2 cellular contexts compared by ENCODE assay signal in the genomic region with DNA sequence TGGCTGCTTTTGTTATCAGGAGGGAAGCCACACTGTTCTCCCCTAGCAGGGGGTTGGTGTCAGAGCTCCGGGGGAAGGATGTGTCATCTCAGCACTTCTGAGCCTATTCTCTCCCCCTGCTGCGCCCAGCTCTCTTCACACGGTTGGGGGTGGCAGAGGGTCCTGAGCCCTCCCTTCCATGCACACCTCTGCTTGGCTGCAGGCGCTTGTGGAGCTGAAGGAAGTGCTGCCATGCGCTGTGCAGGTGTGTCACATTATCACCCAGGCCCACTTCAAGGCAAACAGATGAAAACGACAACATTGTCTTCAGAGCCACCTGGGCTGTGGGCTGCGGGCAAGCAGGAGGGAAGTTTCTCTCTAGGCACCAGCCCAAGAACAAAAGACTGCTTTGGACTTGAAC.
A peak's percentile ranks its signal among the peaks of the same experiment; 100 is the strongest.
TF ChIP-seq lines count a peak whose summit lies in the region.

No MANE protein-coding gene starts in this region.

TF ChIP-seq in HepG2, 621 proteins besides CTCF, POLR2A, EP300 and RAD21:
- no peak for TF ChIP-seq AGO1 (IDR thresholded peaks at IDR 0.05; ENCODE audit: low read depth, low read length, poor library complexity, severe bottlenecking)
- TF ChIP-seq, protein P1, sequence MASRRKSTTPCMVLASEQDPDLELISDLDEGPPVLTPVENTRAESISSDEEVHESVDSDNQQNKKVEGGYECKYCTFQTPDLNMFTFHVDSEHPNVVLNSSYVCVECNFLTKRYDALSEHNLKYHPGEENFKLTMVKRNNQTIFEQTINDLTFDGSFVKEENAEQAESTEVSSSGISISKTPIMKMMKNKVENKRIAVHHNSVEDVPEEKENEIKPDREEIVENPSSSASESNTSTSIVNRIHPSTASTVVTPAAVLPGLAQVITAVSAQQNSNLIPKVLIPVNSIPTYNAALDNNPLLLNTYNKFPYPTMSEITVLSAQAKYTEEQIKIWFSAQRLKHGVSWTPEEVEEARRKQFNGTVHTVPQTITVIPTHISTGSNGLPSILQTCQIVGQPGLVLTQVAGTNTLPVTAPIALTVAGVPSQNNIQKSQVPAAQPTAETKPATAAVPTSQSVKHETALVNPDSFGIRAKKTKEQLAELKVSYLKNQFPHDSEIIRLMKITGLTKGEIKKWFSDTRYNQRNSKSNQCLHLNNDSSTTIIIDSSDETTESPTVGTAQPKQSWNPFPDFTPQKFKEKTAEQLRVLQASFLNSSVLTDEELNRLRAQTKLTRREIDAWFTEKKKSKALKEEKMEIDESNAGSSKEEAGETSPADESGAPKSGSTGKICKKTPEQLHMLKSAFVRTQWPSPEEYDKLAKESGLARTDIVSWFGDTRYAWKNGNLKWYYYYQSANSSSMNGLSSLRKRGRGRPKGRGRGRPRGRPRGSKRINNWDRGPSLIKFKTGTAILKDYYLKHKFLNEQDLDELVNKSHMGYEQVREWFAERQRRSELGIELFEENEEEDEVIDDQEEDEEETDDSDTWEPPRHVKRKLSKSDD (CRISPR knock-in tag; IDR thresholded peaks at IDR 0.05; ENCODE audit: low read depth), result no peak
- TF ChIP-seq MAFK (conservative IDR thresholded peaks at IDR 0.05 in 1 of 2, IDR thresholded peaks at IDR 0.05 in 1 of 2; ENCODE audit: low read length in 2 of 2), result peak; percentile 33 to 40; a peak in 3 of 4 replicates
- TF ChIP-seq ZBTB20 (CRISPR knock-in tag; IDR thresholded peaks at IDR 0.05; ENCODE audit: borderline replicate concordance, low read depth), result no peak
- no peak for TF ChIP-seq KDM5B (CRISPR knock-in tag; IDR thresholded peaks at IDR 0.05; ENCODE audit: borderline replicate concordance)
- TF ChIP-seq, protein P2, sequence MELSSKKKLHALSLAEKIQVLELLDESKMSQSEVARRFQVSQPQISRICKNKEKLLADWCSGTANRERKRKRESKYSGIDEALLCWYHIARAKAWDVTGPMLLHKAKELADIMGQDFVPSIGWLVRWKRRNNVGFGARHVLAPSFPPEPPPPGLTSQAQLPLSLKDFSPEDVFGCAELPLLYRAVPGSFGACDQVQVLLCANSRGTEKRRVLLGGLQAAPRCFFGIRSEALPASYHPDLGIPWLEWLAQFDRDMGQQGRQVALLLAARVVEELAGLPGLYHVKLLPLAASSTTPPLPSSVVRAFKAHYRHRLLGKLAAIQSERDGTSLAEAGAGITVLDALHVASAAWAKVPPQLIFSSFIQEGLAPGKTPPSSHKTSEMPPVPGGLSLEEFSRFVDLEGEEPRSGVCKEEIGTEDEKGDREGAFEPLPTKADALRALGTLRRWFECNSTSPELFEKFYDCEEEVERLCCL (CRISPR knock-in tag; IDR thresholded peaks at IDR 0.05; ENCODE audit: borderline replicate concordance), result no peak
- TF ChIP-seq MYC (CRISPR knock-in tag; IDR thresholded peaks at IDR 0.05; ENCODE audit: borderline replicate concordance), result no peak

TF ChIP-seq in H1, 55 proteins besides CTCF, POLR2A, EP300 and RAD21:
- no peak for TF ChIP-seq JUND (IDR thresholded peaks at IDR 0.05; ENCODE audit: low read length)
- TF ChIP-seq, protein P3, sequence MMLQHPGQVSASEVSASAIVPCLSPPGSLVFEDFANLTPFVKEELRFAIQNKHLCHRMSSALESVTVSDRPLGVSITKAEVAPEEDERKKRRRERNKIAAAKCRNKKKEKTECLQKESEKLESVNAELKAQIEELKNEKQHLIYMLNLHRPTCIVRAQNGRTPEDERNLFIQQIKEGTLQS (IDR thresholded peaks at IDR 0.05; ENCODE audit: insufficient read depth, low read depth, low read length), result no peak
- no peak for TF ChIP-seq SP1 (IDR thresholded peaks at IDR 0.05; ENCODE audit: low read depth, low read length)
- no peak for TF ChIP-seq BACH1 (IDR thresholded peaks at IDR 0.05; ENCODE audit: low read length)
- no peak for TF ChIP-seq HDAC6 (IDR thresholded peaks at IDR 0.05; ENCODE audit: low read depth, low read length)
- TF ChIP-seq POU5F1 (IDR thresholded peaks at IDR 0.05; ENCODE audit: low read depth, low read length), result no peak
- TF ChIP-seq RNF2 (IDR thresholded peaks at IDR 0.05; ENCODE audit: borderline replicate concordance, low read depth, low read length, missing control alignments, poor library complexity, severe bottlenecking), result no peak
- no peak for TF ChIP-seq NANOG (IDR thresholded peaks at IDR 0.05; ENCODE audit: insufficient read depth, low read depth, low read length, poor library complexity, severe bottlenecking)
- TF ChIP-seq CTBP2 (IDR thresholded peaks at IDR 0.05; ENCODE audit: borderline replicate concordance, insufficient read depth, insufficient read length, low read length), result no peak
- TF ChIP-seq ZNF274 (IDR thresholded peaks at IDR 0.05; ENCODE audit: borderline replicate concordance, extremely low read depth, low read length), result no peak
- no peak for TF ChIP-seq HDAC2 (IDR thresholded peaks at IDR 0.05; ENCODE audit: borderline replicate concordance in 1 of 2, low read depth in 2 of 2, low read length in 2 of 2)
- TF ChIP-seq, protein P4, sequence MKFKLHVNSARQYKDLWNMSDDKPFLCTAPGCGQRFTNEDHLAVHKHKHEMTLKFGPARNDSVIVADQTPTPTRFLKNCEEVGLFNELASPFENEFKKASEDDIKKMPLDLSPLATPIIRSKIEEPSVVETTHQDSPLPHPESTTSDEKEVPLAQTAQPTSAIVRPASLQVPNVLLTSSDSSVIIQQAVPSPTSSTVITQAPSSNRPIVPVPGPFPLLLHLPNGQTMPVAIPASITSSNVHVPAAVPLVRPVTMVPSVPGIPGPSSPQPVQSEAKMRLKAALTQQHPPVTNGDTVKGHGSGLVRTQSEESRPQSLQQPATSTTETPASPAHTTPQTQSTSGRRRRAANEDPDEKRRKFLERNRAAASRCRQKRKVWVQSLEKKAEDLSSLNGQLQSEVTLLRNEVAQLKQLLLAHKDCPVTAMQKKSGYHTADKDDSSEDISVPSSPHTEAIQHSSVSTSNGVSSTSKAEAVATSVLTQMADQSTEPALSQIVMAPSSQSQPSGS (IDR thresholded peaks at IDR 0.05; ENCODE audit: low read length), result no peak
- TF ChIP-seq YY1 (IDR thresholded peaks at IDR 0.05; ENCODE audit: low read depth, low read length), result no peak
